ENCODE assay signal across 20 cellular contexts in the genomic region with DNA sequence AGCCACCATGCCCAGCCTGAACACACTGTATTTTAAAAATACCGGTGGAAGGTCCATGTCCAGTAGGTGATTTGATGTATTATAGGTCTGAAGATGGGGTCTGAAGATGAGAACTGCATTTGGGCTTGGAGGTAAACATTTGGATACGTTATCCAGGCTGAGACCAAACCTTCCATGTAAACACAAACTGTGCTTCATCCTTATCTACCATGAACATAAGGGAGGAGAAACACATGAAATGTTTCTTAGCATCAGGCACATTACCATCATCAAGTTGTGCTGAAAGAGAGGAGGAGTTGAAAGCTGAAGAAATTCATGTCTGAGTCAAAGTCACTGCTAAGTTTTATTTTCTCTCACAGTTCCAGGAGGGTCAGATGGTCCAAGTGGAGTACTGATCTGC.
"Had no signal": no experiment of that assay in that cellular context is flagged by ENCODE, and none has a peak within 500 bp of the region (broad histone marks: within the 10 kb centered on the region; RNA-seq: fewer than 3 reads in every experiment).

No MANE protein-coding gene starts in this region.

- H3K4me3 ChIP-seq: breast epithelium, colonic mucosa, dorsolateral prefrontal cortex, heart left ventricle, sigmoid colon, stomach, suprapubic skin, tibial nerve had no signal

- H3K27ac Mint-ChIP-seq: activated naive CD8-positive, alpha-beta T cell treated with anti-CD3 and anti-CD28 coated beads, Interleukin-2, amount 10 ng/mL, durations not matched to agents 7 days and 5 days; activated T-helper 2 cell treated with anti-CD3 and anti-CD28 coated beads, Interferon-gamma antibody, Interleukin-2, Interleukin-4, amounts not matched to agents 10 μg/mL and 5 μg/mL and 100 μg/mL, durations not matched to agents 14 hours and 24 hours and 36 hours had no signal

- H3K4me1 ChIP-seq: breast epithelium, colonic mucosa, sigmoid colon had no signal

- H3K4me3 Mint-ChIP-seq: activated naive CD8-positive, alpha-beta T cell treated with anti-CD3 and anti-CD28 coated beads, Interleukin-2, amount 10 ng/mL, durations not matched to agents 7 days and 5 days; central memory CD8-positive, alpha-beta T cell; effector memory CD8-positive, alpha-beta T cell; neural crest cell had no signal

- H3K27me3 Mint-ChIP-seq: activated naive CD8-positive, alpha-beta T cell treated with anti-CD3 and anti-CD28 coated beads, Interleukin-2, amount 10 ng/mL, durations not matched to agents 7 days and 5 days; central memory CD8-positive, alpha-beta T cell; effector memory CD8-positive, alpha-beta T cell had no signal

- H3K27me3 ChIP-seq: breast epithelium, colonic mucosa, dorsolateral prefrontal cortex, heart left ventricle, sigmoid colon, stomach, suprapubic skin, tibial nerve had no signal

- H3K9me3 Mint-ChIP-seq: activated naive CD8-positive, alpha-beta T cell treated with anti-CD3 and anti-CD28 coated beads, Interleukin-2, amount 10 ng/mL, durations not matched to agents 7 days and 5 days; activated T-helper 2 cell treated with anti-CD3 and anti-CD28 coated beads, Interferon-gamma antibody, Interleukin-2, Interleukin-4, amounts not matched to agents 10 μg/mL and 5 μg/mL and 100 μg/mL, durations not matched to agents 14 hours and 24 hours and 36 hours; central memory CD8-positive, alpha-beta T cell; effector memory CD8-positive, alpha-beta T cell; neural crest cell had no signal

- H3K4me1 Mint-ChIP-seq: neural crest cell had no signal

- H3K27ac ChIP-seq: breast epithelium, colonic mucosa, dorsolateral prefrontal cortex, heart left ventricle, sigmoid colon, stomach, suprapubic skin, tibial nerve had no signal

- H3K9me3 ChIP-seq: breast epithelium, colonic mucosa, heart left ventricle, sigmoid colon, stomach, suprapubic skin, tibial nerve had no signal

- DNase-seq: activated naive CD4-positive, alpha-beta T cell; activated naive CD8-positive, alpha-beta T cell treated with anti-CD3 and anti-CD28 coated beads, Interleukin-2, amount 10 ng/mL, durations not matched to agents 7 days and 5 days; amniotic stem cell; colonic mucosa; dorsolateral prefrontal cortex; effector memory CD8-positive, alpha-beta T cell; heart left ventricle; left cardiac atrium; occipital lobe; posterior cingulate gyrus; sigmoid colon; stimulated activated CD4-positive, alpha-beta T cell treated with anti-CD3 and anti-CD28 coated beads, Interleukin-4, amount 100 ng/mL, for 1 hour; stomach; T-helper 9 cell had no signal
